ENCODE assay signal across 11 cellular contexts in the genomic region with DNA sequence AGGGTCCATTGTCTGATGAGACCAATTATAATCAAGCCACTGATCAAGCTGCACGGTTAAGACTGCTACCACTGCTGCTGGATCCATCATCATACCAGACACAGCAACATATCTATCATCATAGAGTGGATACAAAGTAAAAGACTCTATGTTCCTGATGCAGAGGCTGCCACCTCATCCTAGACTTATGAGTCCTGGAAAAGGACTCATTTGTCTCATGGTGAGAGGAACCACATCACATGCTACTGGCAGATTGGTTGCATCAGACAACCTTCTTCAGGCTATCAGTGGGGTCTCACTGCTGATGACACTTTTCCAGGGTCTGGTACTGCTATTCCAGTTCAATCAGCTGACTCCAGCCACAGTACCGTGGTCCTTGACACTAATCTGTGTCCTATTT.
DNase-seq lines count a peak whose midpoint lies in the region; ATAC-seq, FAIRE-seq and TF ChIP-seq lines count a peak whose summit lies in the region.
"Had no signal": no experiment of that assay in that cellular context is flagged by ENCODE, and none has a peak within 500 bp of the region (broad histone marks: within the 10 kb centered on the region; RNA-seq: fewer than 3 reads in every experiment).

No MANE protein-coding gene starts in this region.

- no peaks in the 10 kb centered on the region for H3K9me3 ChIP-seq in PC-9 (ENCODE audit: insufficient read depth, low read depth)

- DNase-seq in A172 (ENCODE audit: low spot score) (peak; percentile 36), PC-9 (no peak), fibroblast of mammary gland (ENCODE audit: low read depth) (peak; percentile 66), NCI-H524 treated with DMSO at 0.1 percent for 48 hours (lab: John Stamatoyannopoulos, UW) (no peak), NCI-H2196 (lab: John Stamatoyannopoulos, UW; ENCODE audit: unreplicated experiment) (no peak), D721Med (ENCODE audit: insufficient read length, low spot score) (no peak)
- DNase-seq: DND-41, NCI-H1105 had no signal

- peaks cover 40% of the 10 kb centered on the region for H3K79me2 ChIP-seq in PC-9 (ENCODE audit: low read depth)

- H3K4me2 ChIP-seq in PC-9 = peak overlapping the region; percentile 65

- H4K20me1 ChIP-seq in PC-9 (ENCODE audit: insufficient read depth) = peaks cover 3% of the 10 kb centered on the region; the same call in 1 of the 2 replicates

- FAIRE-seq in D721Med (lab: Jason Lieb, UNC) = no peak
- FAIRE-seq: H1 had no signal

- peak overlapping the region; percentile 92 for H3K27ac ChIP-seq in PC-9

- POLR2A ChIA-PET in PC-9 (lab: Charles Lee; ENCODE audit: unreplicated experiment) = interaction anchor here (0.5 kb wide), 1 partner anchor 77 kb away, joined by 4 read pairs; no protein-coding TSS in a partner anchor

- ATAC-seq in GM19452 (IDR thresholded peaks at IDR 0.05; ENCODE audit: unreplicated experiment) = peak; percentile 3
- no peak for ATAC-seq in GM19328 (IDR thresholded peaks at IDR 0.05; ENCODE audit: unreplicated experiment)

- CTCF ChIA-PET in PC-9 (lab: Charles Lee) = no interaction called here

- no peaks in the 10 kb centered on the region for H3K9me2 ChIP-seq in PC-9 (ENCODE audit: insufficient read depth)

- no peak for TF ChIP-seq CTCF in PC-9 (conservative IDR thresholded peaks at IDR 0.05)
- TF ChIP-seq CTCF in fibroblast of mammary gland (conservative IDR thresholded peaks at IDR 0.05; ENCODE audit: control insufficient read depth, insufficient read depth, low read depth, low read length) = no peak
- no peak for TF ChIP-seq CTCF in D721Med (IDR thresholded peaks at IDR 0.05; ENCODE audit: insufficient read depth, missing control alignments)

- no peaks in the 10 kb centered on the region for H3K36me3 ChIP-seq in PC-9 (ENCODE audit: low read depth)

- H3K27me3 ChIP-seq in PC-9 (ENCODE audit: insufficient read depth, low read depth) = no peaks in the 10 kb centered on the region

- H3K4me3 ChIP-seq in PC-9 (no peak overlapping the region), fibroblast of mammary gland (ENCODE audit: control insufficient read depth, low read depth, low read length) (no peak overlapping the region)

- H3F3A ChIP-seq in PC-9 (ENCODE audit: insufficient read depth, low read depth) = peaks cover 22% of the 10 kb centered on the region

- 0 out of 2 replicates have a peak overlapping the region, but pooled peaks have one; percentile 9 for H2AFZ ChIP-seq in PC-9

- no TSS peak for BruUV-seq in PC-9 (replicated peaks; lab: Mats Ljungman, UMichigan)

- H3K4me1 ChIP-seq in PC-9 (replicated peaks; ENCODE audit: insufficient read depth) = peaks cover 20% of the 10 kb centered on the region

- intact Hi-C loops in PC-9 (cut with micrococcal nuclease; ENCODE audit: unreplicated experiment) = loop anchor here (1.0 kb wide), 1 partner anchor 79 kb away; the partner anchor contains the start of gene ABI1

Comparison
In these comparisons a context has a peak if more than half of its experiments do, and no peak if none do; other contexts are left out.
1. DNase-seq: peak in A172 (single experiment) and fibroblast of mammary gland (single experiment); none in PC-9 (0 of 2), NCI-H524 treated with DMSO at 0.1 percent for 48 hours (single experiment), NCI-H2196 (single experiment) and D721Med (single experiment).